In the genomic region with DNA sequence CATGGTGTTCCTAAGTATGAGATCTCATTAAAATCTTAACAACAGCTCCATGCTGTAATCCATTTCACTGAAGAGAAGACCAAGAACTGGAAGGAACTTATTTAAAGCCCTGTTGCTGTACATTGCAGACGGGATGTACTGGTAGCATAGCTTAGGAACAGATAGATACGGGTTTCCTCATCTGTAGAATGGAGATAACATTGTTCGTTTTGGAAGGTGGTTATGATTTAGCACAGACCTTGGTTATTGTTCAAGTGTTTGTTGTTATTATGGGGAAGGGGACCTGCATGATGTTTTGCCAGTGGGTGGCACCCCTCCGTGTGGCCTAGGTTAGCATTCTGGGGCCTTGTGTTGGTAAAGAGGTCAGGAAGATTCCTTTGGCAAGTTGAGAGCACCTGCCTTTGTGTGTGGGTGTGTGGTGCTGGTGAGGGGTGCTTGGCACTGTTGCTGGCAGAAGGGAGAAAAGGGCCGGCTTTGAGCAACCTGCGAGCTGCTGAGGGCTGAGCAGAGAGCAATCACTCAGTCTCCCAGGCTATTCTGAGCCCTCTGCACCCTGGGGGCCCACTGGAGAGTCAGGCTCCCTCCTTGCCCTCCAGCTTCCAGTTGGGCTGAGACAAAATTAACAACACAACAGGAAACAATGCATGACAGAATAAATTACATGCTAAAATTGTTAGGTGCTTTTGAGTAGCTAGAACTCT, we compare ENCODE assay signal across 9 cellular contexts. TPM values are rescaled to one million over a fixed set of nuclear protein-coding genes. Genes with fewer than 3 reads are reported as not detected.
DNase-seq lines count a peak whose midpoint lies in the region; ATAC-seq and TF ChIP-seq lines count a peak whose summit lies in the region.
"Had no signal": no experiment of that assay in that cellular context is flagged by ENCODE, and none has a peak within 500 bp of the region (broad histone marks: within the 10 kb centered on the region; RNA-seq: fewer than 3 reads in every experiment).

No MANE protein-coding gene starts in this region.

- peak overlapping the region; percentile 81 for H3K4me3 Mint-ChIP-seq in activated CD8-positive, alpha-beta memory T cell treated with anti-CD3 and anti-CD28 coated beads, Interleukin-2, amount 10 ng/mL, durations not matched to agents 7 days and 5 days

- peaks cover 30% of the 10 kb centered on the region for H3K4me1 Mint-ChIP-seq in activated CD8-positive, alpha-beta memory T cell treated with anti-CD3 and anti-CD28 coated beads, Interleukin-2, amount 10 ng/mL, durations not matched to agents 7 days and 5 days

- H3K4me3 ChIP-seq in adipocyte (ENCODE audit: low read length) = peak overlapping the region; percentile 96
- H3K4me3 ChIP-seq in thoracic aorta = peak overlapping the region; percentile 98

- peak overlapping the region; percentile 56 for H3K27ac Mint-ChIP-seq in activated CD8-positive, alpha-beta memory T cell treated with anti-CD3 and anti-CD28 coated beads, Interleukin-2, amount 10 ng/mL, durations not matched to agents 7 days and 5 days

- H3K36me3 ChIP-seq in adipocyte (ENCODE audit: control insufficient read depth, insufficient read depth, low read length, severe bottlenecking) = peaks cover 47% of the 10 kb centered on the region
- H3K36me3 ChIP-seq in thoracic aorta = peaks cover 23% of the 10 kb centered on the region

- TF ChIP-seq CTCF in thoracic aorta (IDR thresholded peaks at IDR 0.05) = no peak

- CTCF ChIA-PET in activated CD8-positive, alpha-beta memory T cell treated with anti-CD3 and anti-CD28 coated beads, Interleukin-2, amount 10 ng/mL, durations not matched to agents 7 days and 5 days (lab: Charles Lee) = interaction anchor here (0.7 to 5.7 kb wide), 11 partner anchors 11 to 285 kb away, joined by 3 to 31 read pairs (median 4); a partner anchor contains a TSS

- ATAC-seq in activated CD8-positive, alpha-beta memory T cell treated with anti-CD3 and anti-CD28 coated beads, Interleukin-2, amount 10 ng/mL, durations not matched to agents 7 days and 5 days = no peak
- ATAC-seq in thoracic aorta (ENCODE audit: insufficient number of reproducible peaks, low FRiP score, low read depth) = no peak
- ATAC-seq in HG03175 (IDR thresholded peaks at IDR 0.05; ENCODE audit: unreplicated experiment) = no peak

- H3K9me3 Mint-ChIP-seq in activated CD8-positive, alpha-beta memory T cell treated with anti-CD3 and anti-CD28 coated beads, Interleukin-2, amount 10 ng/mL, durations not matched to agents 7 days and 5 days (ENCODE audit: low read depth) = no peaks in the 10 kb centered on the region

- H3K9ac ChIP-seq in adipocyte (ENCODE audit: low read length) = peak overlapping the region; percentile 51

- DNase-seq in activated CD8-positive, alpha-beta memory T cell treated with anti-CD3 and anti-CD28 coated beads, Interleukin-2, amount 10 ng/mL, durations not matched to agents 7 days and 5 days = no peak
- DNase-seq in activated CD8-positive, alpha-beta memory T cell treated with anti-CD3 and anti-CD28 coated beads for 24 hours = no peak
- peak; percentile 15 for DNase-seq in adipocyte (ENCODE audit: low read depth)
- DNase-seq in islet precursor cell = peak; percentile 42
- DNase-seq in thoracic aorta (ENCODE audit: low spot score) = no peak
- DNase-seq in NCI-H2196 treated with DMSO at 0.1 percent for 48 hours (lab: John Stamatoyannopoulos, UW; ENCODE audit: unreplicated experiment) = no peak
- DNase-seq in 8988T = no peak

- H3K27me3 ChIP-seq in adipocyte (replicated peaks; ENCODE audit: control insufficient read depth, insufficient read depth, low read length) (no peaks in the 10 kb centered on the region), thoracic aorta (replicated peaks; ENCODE audit: insufficient read depth) (no peaks in the 10 kb centered on the region)

- H3K4me1 ChIP-seq in adipocyte (ENCODE audit: control insufficient read depth, insufficient read depth, low read length) (peaks cover 26% of the 10 kb centered on the region), thoracic aorta (ENCODE audit: control insufficient read depth in 1 of 2, low read depth in 2 of 2) (peaks cover 20 to 39% of the 10 kb centered on the region in 2 donors)

- H3K9me3 ChIP-seq in adipocyte (ENCODE audit: control insufficient read depth, low read length) (no peaks in the 10 kb centered on the region), thoracic aorta (no peaks in the 10 kb centered on the region)

- H3K36me3 Mint-ChIP-seq in activated CD8-positive, alpha-beta memory T cell treated with anti-CD3 and anti-CD28 coated beads, Interleukin-2, amount 10 ng/mL, durations not matched to agents 7 days and 5 days = peaks cover 31% of the 10 kb centered on the region

- H3K27ac ChIP-seq in thoracic aorta = no peak overlapping the region

- H3K27me3 Mint-ChIP-seq in activated CD8-positive, alpha-beta memory T cell treated with anti-CD3 and anti-CD28 coated beads, Interleukin-2, amount 10 ng/mL, durations not matched to agents 7 days and 5 days = no peaks in the 10 kb centered on the region

RNA-seq across cellular contexts. Expression of a gene that starts 2.3 kb away (rescaled TPM):
- total RNA-seq in activated CD8-positive, alpha-beta memory T cell treated with anti-CD3 and anti-CD28 coated beads, Interleukin-2, amount 10 ng/mL, durations not matched to agents 7 days and 5 days = 10 to 100 TPM; 51.1 to 55.3 TPM
- 10 to 100 TPM; 54.6 to 55.0 TPM for total RNA-seq in thoracic aorta

RNA-seq across cellular contexts. Expression of a gene that starts 14.1 kb away (rescaled TPM):
- 10 to 100 TPM; 56.9 to 67.6 TPM for total RNA-seq in activated CD8-positive, alpha-beta memory T cell treated with anti-CD3 and anti-CD28 coated beads, Interleukin-2, amount 10 ng/mL, durations not matched to agents 7 days and 5 days
- 100 to 1,000 TPM in 1 of 2 donors, 10 to 100 TPM in 1; 79.7 to 161 TPM for total RNA-seq in thoracic aorta

RNA-seq across cellular contexts. Expression of a gene that starts 19.5 kb away (rescaled TPM):
- total RNA-seq in activated CD8-positive, alpha-beta memory T cell treated with anti-CD3 and anti-CD28 coated beads, Interleukin-2, amount 10 ng/mL, durations not matched to agents 7 days and 5 days = 10 to 100 TPM; 49.3 to 56.5 TPM
- total RNA-seq in thoracic aorta = 10 to 100 TPM in 1 of 2 donors, 1 to 10 TPM in 1; 6.1 to 17.7 TPM

RNA-seq across cellular contexts. Expression of a gene that starts 20.1 kb away (rescaled TPM):
- 100 to 1,000 TPM; 102 to 116 TPM for total RNA-seq in activated CD8-positive, alpha-beta memory T cell treated with anti-CD3 and anti-CD28 coated beads, Interleukin-2, amount 10 ng/mL, durations not matched to agents 7 days and 5 days
- total RNA-seq in thoracic aorta = 10 to 100 TPM; 67.4 to 81.8 TPM

RNA-seq across cellular contexts. Expression of a gene that starts 34.9 kb away (rescaled TPM):
- total RNA-seq in activated CD8-positive, alpha-beta memory T cell treated with anti-CD3 and anti-CD28 coated beads, Interleukin-2, amount 10 ng/mL, durations not matched to agents 7 days and 5 days = under 1 TPM in 1 of 2 experiments, not detected in 1; 0.49 TPM
- under 1 TPM in 1 of 2 donors, not detected in 1; 0.56 TPM for total RNA-seq in thoracic aorta
- total RNA-seq: Daoy had no signal

Comparison
In these comparisons a context has a peak if more than half of its experiments do, and no peak if none do; other contexts are left out.
1. DNase-seq: peak in adipocyte (single experiment) and islet precursor cell (single experiment); none in activated CD8-positive, alpha-beta memory T cell treated with anti-CD3 and anti-CD28 coated beads, Interleukin-2, amount 10 ng/mL, durations not matched to agents 7 days and 5 days (single experiment), activated CD8-positive, alpha-beta memory T cell treated with anti-CD3 and anti-CD28 coated beads for 24 hours (single experiment), thoracic aorta (single experiment), NCI-H2196 treated with DMSO at 0.1 percent for 48 hours (single experiment) and 8988T (single experiment).